8 cellular contexts compared by ENCODE assay signal in genomic region chr4:141637565-141637964, GRCh38. TPM values are rescaled to one million over a fixed set of nuclear protein-coding genes. Genes with fewer than 3 reads are reported as not detected.
A peak's percentile ranks its signal among the peaks of the same experiment; 100 is the strongest.
DNase-seq lines count a peak whose midpoint lies in the region; ATAC-seq and TF ChIP-seq lines count a peak whose summit lies in the region.

No MANE protein-coding gene starts in this region.

- H3K9me2 ChIP-seq in PC-3 (replicated peaks; ENCODE audit: low read length) = no peaks in the 10 kb centered on the region

- H3K9me3 ChIP-seq in PC-3 (ENCODE audit: low read length) (no peaks in the 10 kb centered on the region), stomach smooth muscle (ENCODE audit: control insufficient read depth in 2 of 2, low read length in 2 of 2) (no peaks in the 10 kb centered on the region)

- CTCF ChIA-PET in PC-3 (lab: Charles Lee) = no interaction called here

- no peaks in the 10 kb centered on the region for H3K36me3 ChIP-seq in PC-3 (ENCODE audit: low read depth, low read length)
- no peaks in the 10 kb centered on the region for H3K36me3 ChIP-seq in stomach smooth muscle (ENCODE audit: control insufficient read depth in 2 of 2, insufficient read depth in 2 of 2, low read length in 2 of 2)

- no peaks in the 10 kb centered on the region for H3F3A ChIP-seq in PC-3 (ENCODE audit: low read length, unreplicated experiment)

- peak overlapping the region; percentile 82; the same call in 1 of the 2 replicates for H3K9ac ChIP-seq in PC-3 (ENCODE audit: low read length)
- H3K9ac ChIP-seq in stomach smooth muscle (ENCODE audit: low read length in 2 of 2) = peak overlapping the region in 1 of 2 donors; percentile 86

- no peaks in the 10 kb centered on the region for H4K20me1 ChIP-seq in PC-3 (ENCODE audit: low read length)

- no peak for DNase-seq in T-helper 2 cell treated with Interferon-gamma antibody and Interleukin-4, amounts not matched to agents 5 μg/mL and 100 μg/mL, for 36 hours (ENCODE audit: low spot score)
- DNase-seq in T-helper 2 cell = no peak
- DNase-seq in PC-3 = peak; percentile 25
- DNase-seq in fibroblast of pulmonary artery (ENCODE audit: low read depth) = no peak
- no peak for DNase-seq in cerebellar cortex (ENCODE audit: low spot score)
- no peak for DNase-seq in NCI-H226
- DNase-seq in NCI-H2029 (lab: John Stamatoyannopoulos, UW) = no peak

- H3K27me3 ChIP-seq in PC-3 (ENCODE audit: low read length) = no peaks in the 10 kb centered on the region
- no peaks in the 10 kb centered on the region for H3K27me3 ChIP-seq in stomach smooth muscle (ENCODE audit: control insufficient read depth in 1 of 2, insufficient read depth in 2 of 2, low read length in 2 of 2)

- no peaks in the 10 kb centered on the region for H3K36me3 Mint-ChIP-seq in T-helper 2 cell treated with Interferon-gamma antibody and Interleukin-4, amounts not matched to agents 5 μg/mL and 100 μg/mL, for 36 hours (ENCODE audit: low read depth)

- no TSS peak for BruUV-seq in PC-3 (replicated peaks; lab: Mats Ljungman, UMichigan)

- peaks cover 35% of the 10 kb centered on the region for H3K79me2 ChIP-seq in PC-3 (ENCODE audit: low read length)

- POLR2A ChIA-PET in PC-3 (lab: Charles Lee; ENCODE audit: unreplicated experiment) = no interaction called here

- H3K27ac ChIP-seq in PC-3 (ENCODE audit: low read length) (peak overlapping the region; percentile 84), stomach smooth muscle (ENCODE audit: low read length) (no peak overlapping the region)

- peak overlapping the region; percentile 96 for H3K4me3 Mint-ChIP-seq in T-helper 2 cell treated with Interferon-gamma antibody and Interleukin-4, amounts not matched to agents 5 μg/mL and 100 μg/mL, for 36 hours

- peaks cover 5% of the 10 kb centered on the region for H3K4me1 Mint-ChIP-seq in T-helper 2 cell treated with Interferon-gamma antibody and Interleukin-4, amounts not matched to agents 5 μg/mL and 100 μg/mL, for 36 hours (ENCODE audit: low read depth)

- no peaks in the 10 kb centered on the region for H3K9me3 Mint-ChIP-seq in T-helper 2 cell treated with Interferon-gamma antibody and Interleukin-4, amounts not matched to agents 5 μg/mL and 100 μg/mL, for 36 hours

- H2AFZ ChIP-seq in PC-3 (ENCODE audit: low read length) = peak overlapping the region; percentile 81

- intact Hi-C loops in PC-3 (cut with micrococcal nuclease) = loop anchor here (5.0 kb wide), 3 partner anchors 75 to 290 kb away; no protein-coding TSS in a partner anchor

- no peak overlapping the region for H3K27ac Mint-ChIP-seq in T-helper 2 cell treated with Interferon-gamma antibody and Interleukin-4, amounts not matched to agents 5 μg/mL and 100 μg/mL, for 36 hours

- peak overlapping the region; percentile 89 for H3K4me2 ChIP-seq in PC-3 (ENCODE audit: low read length)

- peaks cover 22% of the 10 kb centered on the region for H3K4me1 ChIP-seq in PC-3 (ENCODE audit: insufficient read depth, low read length)
- no peaks in the 10 kb centered on the region for H3K4me1 ChIP-seq in stomach smooth muscle (ENCODE audit: control insufficient read depth, insufficient read depth, low read length)

- ATAC-seq in PC-3 = no peak

- H3K4me3 ChIP-seq in PC-3 (ENCODE audit: low read length) = peak overlapping the region; percentile 92
- H3K4me3 ChIP-seq in fibroblast of pulmonary artery (replicated peaks; ENCODE audit: low read depth, low read length) = peak overlapping the region; percentile 84
- peak overlapping the region; percentile 88 to 92 for H3K4me3 ChIP-seq in stomach smooth muscle (ENCODE audit: low read length in 2 of 2)

- peaks cover 46% of the 10 kb centered on the region for H3K27me3 Mint-ChIP-seq in T-helper 2 cell treated with Interferon-gamma antibody and Interleukin-4, amounts not matched to agents 5 μg/mL and 100 μg/mL, for 36 hours (ENCODE audit: low read depth)

- TF ChIP-seq CTCF in PC-3 (conservative IDR thresholded peaks at IDR 0.05; ENCODE audit: low read depth, low read length) (no peak), fibroblast of pulmonary artery (IDR thresholded peaks at IDR 0.05; ENCODE audit: low read length, missing control alignments) (no peak)

RNA-seq across cellular contexts. Expression of gene IL15, which starts 1.2 kb away (rescaled TPM):
- total RNA-seq in PC-3 (2014; rRNA removed) = 7.1 and 9.3 TPM in 2 replicates
